ENCODE assay signal across 1 cellular context in genomic region chr15:65651831-65652749, GRCh38.
TF ChIP-seq lines count a peak whose summit lies in the region.

No MANE protein-coding gene starts in this region.

TF ChIP-seq in GM23338, 12 proteins besides CTCF, POLR2A, EP300 and RAD21 (continued from another document):
- TF ChIP-seq, protein P1, sequence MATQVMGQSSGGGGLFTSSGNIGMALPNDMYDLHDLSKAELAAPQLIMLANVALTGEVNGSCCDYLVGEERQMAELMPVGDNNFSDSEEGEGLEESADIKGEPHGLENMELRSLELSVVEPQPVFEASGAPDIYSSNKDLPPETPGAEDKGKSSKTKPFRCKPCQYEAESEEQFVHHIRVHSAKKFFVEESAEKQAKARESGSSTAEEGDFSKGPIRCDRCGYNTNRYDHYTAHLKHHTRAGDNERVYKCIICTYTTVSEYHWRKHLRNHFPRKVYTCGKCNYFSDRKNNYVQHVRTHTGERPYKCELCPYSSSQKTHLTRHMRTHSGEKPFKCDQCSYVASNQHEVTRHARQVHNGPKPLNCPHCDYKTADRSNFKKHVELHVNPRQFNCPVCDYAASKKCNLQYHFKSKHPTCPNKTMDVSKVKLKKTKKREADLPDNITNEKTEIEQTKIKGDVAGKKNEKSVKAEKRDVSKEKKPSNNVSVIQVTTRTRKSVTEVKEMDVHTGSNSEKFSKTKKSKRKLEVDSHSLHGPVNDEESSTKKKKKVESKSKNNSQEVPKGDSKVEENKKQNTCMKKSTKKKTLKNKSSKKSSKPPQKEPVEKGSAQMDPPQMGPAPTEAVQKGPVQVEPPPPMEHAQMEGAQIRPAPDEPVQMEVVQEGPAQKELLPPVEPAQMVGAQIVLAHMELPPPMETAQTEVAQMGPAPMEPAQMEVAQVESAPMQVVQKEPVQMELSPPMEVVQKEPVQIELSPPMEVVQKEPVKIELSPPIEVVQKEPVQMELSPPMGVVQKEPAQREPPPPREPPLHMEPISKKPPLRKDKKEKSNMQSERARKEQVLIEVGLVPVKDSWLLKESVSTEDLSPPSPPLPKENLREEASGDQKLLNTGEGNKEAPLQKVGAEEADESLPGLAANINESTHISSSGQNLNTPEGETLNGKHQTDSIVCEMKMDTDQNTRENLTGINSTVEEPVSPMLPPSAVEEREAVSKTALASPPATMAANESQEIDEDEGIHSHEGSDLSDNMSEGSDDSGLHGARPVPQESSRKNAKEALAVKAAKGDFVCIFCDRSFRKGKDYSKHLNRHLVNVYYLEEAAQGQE (IDR thresholded peaks at IDR 0.05; ENCODE audit: unreplicated experiment), result no peak
- TF ChIP-seq, protein P2, sequence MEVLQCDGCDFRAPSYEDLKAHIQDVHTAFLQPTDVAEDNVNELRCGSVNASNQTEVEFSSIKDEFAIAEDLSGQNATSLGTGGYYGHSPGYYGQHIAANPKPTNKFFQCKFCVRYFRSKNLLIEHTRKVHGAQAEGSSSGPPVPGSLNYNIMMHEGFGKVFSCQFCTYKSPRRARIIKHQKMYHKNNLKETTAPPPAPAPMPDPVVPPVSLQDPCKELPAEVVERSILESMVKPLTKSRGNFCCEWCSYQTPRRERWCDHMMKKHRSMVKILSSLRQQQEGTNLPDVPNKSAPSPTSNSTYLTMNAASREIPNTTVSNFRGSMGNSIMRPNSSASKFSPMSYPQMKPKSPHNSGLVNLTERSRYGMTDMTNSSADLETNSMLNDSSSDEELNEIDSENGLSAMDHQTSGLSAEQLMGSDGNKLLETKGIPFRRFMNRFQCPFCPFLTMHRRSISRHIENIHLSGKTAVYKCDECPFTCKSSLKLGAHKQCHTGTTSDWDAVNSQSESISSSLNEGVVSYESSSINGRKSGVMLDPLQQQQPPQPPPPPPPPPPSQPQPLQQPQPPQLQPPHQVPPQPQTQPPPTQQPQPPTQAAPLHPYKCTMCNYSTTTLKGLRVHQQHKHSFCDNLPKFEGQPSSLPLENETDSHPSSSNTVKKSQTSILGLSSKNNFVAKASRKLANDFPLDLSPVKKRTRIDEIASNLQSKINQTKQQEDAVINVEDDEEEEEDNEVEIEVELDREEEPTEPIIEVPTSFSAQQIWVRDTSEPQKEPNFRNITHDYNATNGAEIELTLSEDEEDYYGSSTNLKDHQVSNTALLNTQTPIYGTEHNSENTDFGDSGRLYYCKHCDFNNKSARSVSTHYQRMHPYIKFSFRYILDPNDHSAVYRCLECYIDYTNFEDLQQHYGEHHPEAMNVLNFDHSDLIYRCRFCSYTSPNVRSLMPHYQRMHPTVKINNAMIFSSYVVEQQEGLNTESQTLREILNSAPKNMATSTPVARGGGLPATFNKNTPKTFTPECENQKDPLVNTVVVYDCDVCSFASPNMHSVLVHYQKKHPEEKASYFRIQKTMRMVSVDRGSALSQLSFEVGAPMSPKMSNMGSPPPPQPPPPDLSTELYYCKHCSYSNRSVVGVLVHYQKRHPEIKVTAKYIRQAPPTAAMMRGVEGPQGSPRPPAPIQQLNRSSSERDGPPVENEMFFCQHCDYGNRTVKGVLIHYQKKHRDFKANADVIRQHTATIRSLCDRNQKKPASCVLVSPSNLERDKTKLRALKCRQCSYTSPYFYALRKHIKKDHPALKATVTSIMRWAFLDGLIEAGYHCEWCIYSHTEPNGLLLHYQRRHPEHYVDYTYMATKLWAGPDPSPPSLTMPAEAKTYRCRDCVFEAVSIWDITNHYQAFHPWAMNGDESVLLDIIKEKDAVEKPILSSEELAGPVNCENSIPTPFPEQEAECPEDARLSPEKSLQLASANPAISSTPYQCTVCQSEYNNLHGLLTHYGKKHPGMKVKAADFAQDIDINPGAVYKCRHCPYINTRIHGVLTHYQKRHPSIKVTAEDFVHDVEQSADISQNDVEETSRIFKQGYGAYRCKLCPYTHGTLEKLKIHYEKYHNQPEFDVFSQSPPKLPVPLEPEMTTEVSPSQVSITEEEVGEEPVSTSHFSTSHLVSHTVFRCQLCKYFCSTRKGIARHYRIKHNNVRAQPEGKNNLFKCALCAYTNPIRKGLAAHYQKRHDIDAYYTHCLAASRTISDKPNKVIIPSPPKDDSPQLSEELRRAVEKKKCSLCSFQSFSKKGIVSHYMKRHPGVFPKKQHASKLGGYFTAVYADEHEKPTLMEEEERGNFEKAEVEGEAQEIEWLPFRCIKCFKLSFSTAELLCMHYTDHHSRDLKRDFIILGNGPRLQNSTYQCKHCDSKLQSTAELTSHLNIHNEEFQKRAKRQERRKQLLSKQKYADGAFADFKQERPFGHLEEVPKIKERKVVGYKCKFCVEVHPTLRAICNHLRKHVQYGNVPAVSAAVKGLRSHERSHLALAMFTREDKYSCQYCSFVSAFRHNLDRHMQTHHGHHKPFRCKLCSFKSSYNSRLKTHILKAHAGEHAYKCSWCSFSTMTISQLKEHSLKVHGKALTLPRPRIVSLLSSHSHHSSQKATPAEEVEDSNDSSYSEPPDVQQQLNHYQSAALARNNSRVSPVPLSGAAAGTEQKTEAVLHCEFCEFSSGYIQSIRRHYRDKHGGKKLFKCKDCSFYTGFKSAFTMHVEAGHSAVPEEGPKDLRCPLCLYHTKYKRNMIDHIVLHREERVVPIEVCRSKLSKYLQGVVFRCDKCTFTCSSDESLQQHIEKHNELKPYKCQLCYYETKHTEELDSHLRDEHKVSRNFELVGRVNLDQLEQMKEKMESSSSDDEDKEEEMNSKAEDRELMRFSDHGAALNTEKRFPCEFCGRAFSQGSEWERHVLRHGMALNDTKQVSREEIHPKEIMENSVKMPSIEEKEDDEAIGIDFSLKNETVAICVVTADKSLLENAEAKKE (CRISPR knock-in tag; IDR thresholded peaks at IDR 0.05), result no peak
- TF ChIP-seq JUNB (IDR thresholded peaks at IDR 0.05; ENCODE audit: unreplicated experiment) (no peak), ZNF331 (CRISPR knock-in tag; IDR thresholded peaks at IDR 0.05; ENCODE audit: low read depth) (no peak), ETS1 (IDR thresholded peaks at IDR 0.05) (no peak), ZNF114 (CRISPR knock-in tag; IDR thresholded peaks at IDR 0.05) (no peak), POLR2AphosphoS5 (IDR thresholded peaks at IDR 0.05; ENCODE audit: low read depth) (no peak)
